In the genomic region with DNA sequence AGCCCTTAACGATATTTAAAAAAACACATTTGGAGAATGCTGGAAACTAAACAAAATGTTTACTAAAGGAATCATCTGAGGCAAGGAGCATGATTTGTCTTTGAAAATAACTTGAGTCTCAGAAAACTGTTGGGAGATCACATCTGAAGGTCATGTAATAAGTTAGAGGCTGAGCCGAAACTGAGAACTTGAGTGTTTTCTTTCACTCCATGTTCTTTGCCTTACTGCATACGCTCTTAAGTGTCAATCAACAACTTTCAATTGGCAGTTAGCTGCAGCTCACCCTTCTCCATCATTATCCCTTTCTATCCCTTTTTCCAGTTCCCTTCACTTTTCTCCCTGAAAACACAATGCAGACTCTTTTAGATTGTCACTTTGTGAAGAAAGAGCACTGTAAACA, we compare ENCODE assay signal across 18 cellular contexts.
"Had no signal": no experiment of that assay in that cellular context is flagged by ENCODE, and none has a peak within 500 bp of the region (broad histone marks: within the 10 kb centered on the region; RNA-seq: fewer than 3 reads in every experiment).

No MANE protein-coding gene starts in this region.

- H3K4me2 ChIP-seq: SK-N-SH had no signal

- H3K9ac ChIP-seq: SK-N-SH had no signal

- ATAC-seq: Panc1, PC-3, T-cell had no signal

- H3K27ac ChIP-seq: RWPE1 had no signal

- H3K9me3 ChIP-seq: SK-N-SH had no signal

- DNase-seq: KBM-7; MV-4-11; NCI-H1048; NCI-H1694; NCI-H187 treated with DMSO at 0.1 percent for 48 hours; NCI-H2029 treated with DMSO at 0.1 percent for 48 hours; NCI-H2171; NCI-H226; NCI-H524; NCI-H526 treated with DMSO at 0.1 percent for 48 hours; NK-92 treated with Interleukin-12 subunit alpha and Interleukin-12 subunit beta, amount 100 ng/mL, for 24 hours; PC-3; SHP77; SK-N-SH; SW 1271; T-cell had no signal
